In genomic region chr9:37035472-37036236, GRCh38 we compare ENCODE assay signal across 8 cellular contexts. TPM values are rescaled to one million over a fixed set of nuclear protein-coding genes. Genes with fewer than 3 reads are reported as not detected.
A peak's percentile ranks its signal among the peaks of the same experiment; 100 is the strongest.
DNase-seq lines count a peak whose midpoint lies in the region; ATAC-seq and TF ChIP-seq lines count a peak whose summit lies in the region.

No MANE protein-coding gene starts in this region.

- no peak overlapping the region for H2AK5ac ChIP-seq in IMR-90 (ENCODE audit: low read depth, low read length)

- H2AK9ac ChIP-seq in IMR-90 (replicated peaks; ENCODE audit: low read depth, low read length, poor library complexity), result peak overlapping the region; percentile 28

- no peaks in the 10 kb centered on the region; the same call in 1 of the 2 replicates for H3K9me1 ChIP-seq in IMR-90 (ENCODE audit: insufficient read depth, low read length)

- WGBS in IMR-90 (ENCODE audit: extremely low coverage in 2 of 2, insufficient read length in 1 of 2), 2 experiments, result 0% methylated on average over 10 of the region's 39 CpGs; no CpG with 5 or more reads in 1 of the 2 experiments
- WGBS in prostate gland, result 5% methylated on average over 36 of the region's 39 CpGs

- no peak overlapping the region for H4K8ac ChIP-seq in IMR-90 (ENCODE audit: low read depth in 2 of 2, low read length in 2 of 2)

- TF ChIP-seq POLR2A in IMR-90 (IDR thresholded peaks at IDR 0.05; ENCODE audit: low read depth, low read length) (no peak), prostate gland (IDR thresholded peaks at IDR 0.05) (no peak)

- H2BK15ac ChIP-seq in IMR-90 (ENCODE audit: low read depth, low read length), result no peak overlapping the region

- H3K4me1 ChIP-seq in IMR-90 (ENCODE audit: control insufficient read depth, insufficient read depth, low read length) (no peaks in the 10 kb centered on the region; the same call in 1 of the 2 replicates), ascending aorta (peaks cover 13 to 16% of the 10 kb centered on the region in 2 donors), prostate gland (replicated peaks) (peaks cover 4% of the 10 kb centered on the region)

- H3K4me1 Mint-ChIP-seq in natural killer cell, result peaks cover 23 to 44% of the 10 kb centered on the region in 2 donors

- no peak overlapping the region for H3K56ac ChIP-seq in IMR-90 (ENCODE audit: extremely low read depth, insufficient read depth, low read length)

- H4K91ac ChIP-seq in IMR-90 (ENCODE audit: insufficient read depth, low read depth, low read length), result no peak overlapping the region

- H2AFZ ChIP-seq in IMR-90 (replicated peaks; ENCODE audit: low read length, poor library complexity), result no peak overlapping the region

- no peaks in the 10 kb centered on the region for H3K9me3 Mint-ChIP-seq in natural killer cell

- H3K4me3 Mint-ChIP-seq in natural killer cell, result peak overlapping the region; percentile 80

- POLR2A ChIA-PET in IMR-90 (lab: Charles Lee; ENCODE audit: unreplicated experiment), result no interaction called here

- TF ChIP-seq CTCF in IMR-90 (conservative IDR thresholded peaks at IDR 0.05; ENCODE audit: low read depth, low read length) (no peak), ascending aorta (IDR thresholded peaks at IDR 0.05) (no peak), natural killer cell (IDR thresholded peaks at IDR 0.05) (no peak), prostate gland (IDR thresholded peaks at IDR 0.05) (no peak)

- H3K14ac ChIP-seq in IMR-90 (replicated peaks; ENCODE audit: low read depth, low read length), result no peak overlapping the region

- dilution Hi-C loops in IMR-90 (cut with HindIII; ENCODE audit: low sequenced_read_pairs, unreplicated experiment), result no loop called here

- H3K36me3 ChIP-seq in IMR-90 (ENCODE audit: control insufficient read depth, insufficient read depth, low read length), result no peaks in the 10 kb centered on the region
- no peaks in the 10 kb centered on the region for H3K36me3 ChIP-seq in ascending aorta
- H3K36me3 ChIP-seq in prostate gland, result no peaks in the 10 kb centered on the region

- no peak overlapping the region for H2BK20ac ChIP-seq in IMR-90 (ENCODE audit: low read depth, low read length)

- peaks cover 73 to 83% of the 10 kb centered on the region in 2 donors for H3K27me3 Mint-ChIP-seq in natural killer cell (ENCODE audit: low read depth in 2 of 2)

- no peak overlapping the region for H4K5ac ChIP-seq in IMR-90 (ENCODE audit: low read depth, low read length)

- in situ Hi-C loops in IMR-90 (cut with MboI; ENCODE audit: low sequenced_read_pairs), result no loop called here

- H3K4me2 ChIP-seq in IMR-90 (ENCODE audit: low read depth, low read length), result no peak overlapping the region

- intact Hi-C loops in IMR-90 (cut with micrococcal nuclease) (loop anchor here (5.0 kb wide), 1 partner anchor 87 kb away; the partner anchor contains the start of gene ZCCHC7), ascending aorta (cut with DNase I) (no loop called here), natural killer cell (cut with micrococcal nuclease) (no loop called here), prostate gland (cut with DNase I) (no loop called here)

- peaks cover 7% of the 10 kb centered on the region for H3K36me3 Mint-ChIP-seq in natural killer cell

- H4K20me1 ChIP-seq in IMR-90 (ENCODE audit: insufficient read depth, low read length), result peaks cover 12% of the 10 kb centered on the region; the same call in 1 of the 2 replicates

- H3K27ac ChIP-seq in IMR-90 (ENCODE audit: insufficient read depth, low read length) (no peak overlapping the region), ascending aorta (no peak overlapping the region), prostate gland (no peak overlapping the region)

- no peak overlapping the region for H3K18ac ChIP-seq in IMR-90 (ENCODE audit: low read depth, low read length)

- no TSS peak for BruUV-seq in IMR-90 (replicated peaks; lab: Mats Ljungman, UMichigan)

- H3K9me3 ChIP-seq in IMR-90 (ENCODE audit: control insufficient read depth, insufficient read depth, low read length) (peaks cover 5% of the 10 kb centered on the region), ascending aorta (no peaks in the 10 kb centered on the region), prostate gland (no peaks in the 10 kb centered on the region)

- TF ChIP-seq RAD21 in IMR-90 (IDR thresholded peaks at IDR 0.05; ENCODE audit: low read length), result no peak

- H3K4me3 ChIP-seq in IMR-90 (ENCODE audit: insufficient read depth, low read depth, low read length) (no peak overlapping the region), ascending aorta (peak overlapping the region; percentile 65 to 69), prostate gland (no peak overlapping the region)

- no peak overlapping the region for H2BK120ac ChIP-seq in IMR-90 (ENCODE audit: low read depth, low read length)

- ATAC-seq in IMR-90 (ENCODE audit: low read depth) (no peak), natural killer cell (no peak), GM21723 (IDR thresholded peaks at IDR 0.05; ENCODE audit: unreplicated experiment) (no peak), HG03378 (IDR thresholded peaks at IDR 0.05; ENCODE audit: unreplicated experiment) (no peak)

- DNase-seq in Daoy (ENCODE audit: low read depth), result peak; percentile 60
- DNase-seq in IMR-90, result no peak
- DNase-seq in ascending aorta (ENCODE audit: low spot score in 2 of 2), result no peak
- no peak for DNase-seq in natural killer cell
- DNase-seq in prostate gland (ENCODE audit: low spot score), result no peak
- DNase-seq in stimulated activated naive CD4-positive, alpha-beta T cell treated with Interleukin-2 at 50 U/mL for 16 hours (lab: John Stamatoyannopoulos, UW), result no peak

- H3K27me3 ChIP-seq in IMR-90 (ENCODE audit: control insufficient read depth, insufficient read depth, low read length), result peaks cover 93% of the 10 kb centered on the region
- peaks cover 58% of the 10 kb centered on the region for H3K27me3 ChIP-seq in ascending aorta
- peaks cover 37% of the 10 kb centered on the region for H3K27me3 ChIP-seq in prostate gland (replicated peaks; ENCODE audit: insufficient read depth)

- no peak overlapping the region for H3K27ac Mint-ChIP-seq in natural killer cell

- H3K4ac ChIP-seq in IMR-90 (ENCODE audit: low read depth, low read length), result no peak overlapping the region

- H2BK5ac ChIP-seq in IMR-90 (ENCODE audit: low read depth, low read length, poor library complexity, severe bottlenecking), result no peak overlapping the region

- H3K9ac ChIP-seq in IMR-90 (ENCODE audit: low read depth, low read length), result no peak overlapping the region

- CTCF ChIA-PET in IMR-90 (lab: Yijun Ruan, JAX), result no interaction called here

- no peaks in the 10 kb centered on the region for H3K79me1 ChIP-seq in IMR-90 (ENCODE audit: low read depth in 1 of 2, low read length in 2 of 2)

- peak overlapping the region; percentile 85 for H3K23ac ChIP-seq in IMR-90 (ENCODE audit: low read depth, low read length)

TF ChIP-seq in IMR-90, 13 proteins besides CTCF, POLR2A, EP300 and RAD21:
- TF ChIP-seq MAZ (IDR thresholded peaks at IDR 0.05; ENCODE audit: borderline replicate concordance, low read depth, low read length) (no peak), USF2 (IDR thresholded peaks at IDR 0.05; ENCODE audit: low read depth, low read length) (no peak), ELK1 (IDR thresholded peaks at IDR 0.05; ENCODE audit: borderline replicate concordance, low read depth, low read length) (no peak), CEBPB (IDR thresholded peaks at IDR 0.05; ENCODE audit: low read depth, low read length) (no peak), MAFK (IDR thresholded peaks at IDR 0.05; ENCODE audit: low read depth, low read length) (no peak), CHD1 (IDR thresholded peaks at IDR 0.05; ENCODE audit: low read depth, low read length) (no peak), NFE2L2 (IDR thresholded peaks at IDR 0.05; ENCODE audit: low read depth, low read length) (no peak), BHLHE40 (IDR thresholded peaks at IDR 0.05; ENCODE audit: low read depth, low read length) (no peak), RCOR1 (IDR thresholded peaks at IDR 0.05; ENCODE audit: insufficient replicate concordance, low read length) (no peak), SMC3 (IDR thresholded peaks at IDR 0.05; ENCODE audit: low read depth, low read length) (no peak), RFX5 (IDR thresholded peaks at IDR 0.05; ENCODE audit: low read depth, low read length) (no peak)
TF ChIP-seq in IMR-90: peak in this region for 0.

RNA-seq across cellular contexts. Expression of gene PAX5, which starts 1.6 kb away (rescaled TPM):
- total RNA-seq in Daoy (2014; rRNA removed; shearing (Covaris generic)), result under 0.01 and 0.17 TPM in 2 replicates
- total RNA-seq in IMR-90 (2012; rRNA removed) (not detected in 2 replicates), ascending aorta (not detected), natural killer cell (1 to 10 TPM; 1.3 to 2.1 (median 2.0) TPM), prostate gland (under 1 TPM; 0.05 to 0.11 TPM)
- polyA plus RNA-seq in IMR-90 (2012; rRNA removed), result not detected in 2 replicates
- polyA plus RNA-seq in IMR-90 (2012; cell fraction: cytosol; rRNA removed), result not detected in 2 replicates
- not detected in 2 replicates for polyA plus RNA-seq in IMR-90 (2012; cell fraction: nucleus; rRNA removed; ENCODE audit: low replicate concordance)

Comparison
In these comparisons a context has a peak if more than half of its experiments do, and no peak if none do; other contexts are left out.
1. H3K4me3 ChIP-seq: peak in ascending aorta (2 of 2); none in IMR-90 (single experiment) and prostate gland (0 of 2).